ENCODE assay signal across 8 cellular contexts in the genomic region with DNA sequence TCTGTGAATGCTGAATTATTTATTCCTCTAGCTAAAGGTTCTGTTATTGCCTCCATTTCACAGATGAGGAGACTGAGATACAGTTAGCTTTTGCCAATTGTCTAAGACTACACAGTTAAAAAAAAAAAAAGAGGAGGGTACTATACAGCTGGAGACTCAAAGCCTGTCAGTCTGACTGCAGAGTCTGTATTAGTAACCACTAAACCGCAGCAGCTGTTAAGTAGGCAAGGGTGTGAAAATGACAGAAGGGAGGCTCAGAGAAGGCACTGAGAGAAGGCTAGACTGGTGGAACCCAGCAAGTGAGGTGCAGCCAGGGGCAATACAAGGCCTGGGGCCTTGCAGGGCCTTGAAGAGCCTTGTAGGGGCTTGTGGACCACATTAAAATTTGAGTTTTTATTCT.
DNase-seq lines count a peak whose midpoint lies in the region; ATAC-seq and TF ChIP-seq lines count a peak whose summit lies in the region.

No MANE protein-coding gene starts in this region.

- intact Hi-C loops in adrenal gland (cut with DNase I), result no loop called here

- no peak overlapping the region for H3K4me3 ChIP-seq in skeletal muscle cell (ENCODE audit: low read depth, low read length)
- H3K4me3 ChIP-seq in adrenal gland, result no peak overlapping the region

- peak; percentile 83 for ATAC-seq in HG02759 (IDR thresholded peaks at IDR 0.05; ENCODE audit: unreplicated experiment)

- no peak for TF ChIP-seq POLR2A in adrenal gland (IDR thresholded peaks at IDR 0.05)

- H3K36me3 ChIP-seq in adrenal gland (replicated peaks in 1 of 2), result no peaks in the 10 kb centered on the region

- H3K4me1 ChIP-seq in adrenal gland (replicated peaks in 1 of 2), result no peaks in the 10 kb centered on the region

- no peaks in the 10 kb centered on the region for H3K9me3 ChIP-seq in adrenal gland (replicated peaks in 1 of 3)

- 81 to 93% (median 89%) methylated on average over 1 of the region's 1 CpG for WGBS in adrenal gland, 4 donors

- no peaks in the 10 kb centered on the region for H3K27me3 ChIP-seq in adrenal gland

- DNase-seq in NOMO-1 treated with DMSO at 0.1 percent for 48 hours (lab: John Stamatoyannopoulos, UW; ENCODE audit: unreplicated experiment), result peak; percentile 6
- DNase-seq in NOMO-1 treated with dmso at 0.1 percent for 144 hours (lab: John Stamatoyannopoulos, UW; ENCODE audit: unreplicated experiment), result no peak
- peak; percentile 58 for DNase-seq in RPMI8226
- peak; percentile 5 for DNase-seq in skeletal muscle cell (ENCODE audit: low read depth)
- DNase-seq in HK-2 (ENCODE audit: unreplicated experiment), result no peak
- no peak for DNase-seq in GM19240 (ENCODE audit: insufficient read length, low spot score)
- DNase-seq in adrenal gland, result no peak

- H3K27ac ChIP-seq in adrenal gland, result no peak overlapping the region

- TF ChIP-seq CTCF in adrenal gland (IDR thresholded peaks at IDR 0.05), result no peak

Comparison
In these comparisons a context has a peak if more than half of its experiments do, and no peak if none do; other contexts are left out.
1. DNase-seq: peak in NOMO-1 treated with DMSO at 0.1 percent for 48 hours (single experiment), RPMI8226 (single experiment) and skeletal muscle cell (single experiment); none in NOMO-1 treated with dmso at 0.1 percent for 144 hours (single experiment), HK-2 (single experiment), GM19240 (single experiment) and adrenal gland (0 of 7).